ENCODE assay signal across 33 cellular contexts in genomic region chr19:5820785-5821184, GRCh38. TPM values are rescaled to one million over a fixed set of nuclear protein-coding genes. Genes with fewer than 3 reads are reported as not detected.
"Had no signal": no experiment of that assay in that cellular context is flagged by ENCODE, and none has a peak within 500 bp of the region (broad histone marks: within the 10 kb centered on the region; RNA-seq: fewer than 3 reads in every experiment).

No MANE protein-coding gene starts in this region.

- H3K9me3 Mint-ChIP-seq: activated CD4-positive, alpha-beta memory T cell treated with anti-CD3 and anti-CD28 coated beads, Interleukin-2, amount 10 ng/mL, durations not matched to agents 7 days and 5 days; activated T-cell treated with anti-CD3 and anti-CD28 coated beads, Interleukin-2, amount 50 U/mL, for 24 hours; mesothelial cell of epicardium; nephron progenitor cell; T-helper 2 cell treated with Interferon-gamma antibody and Interleukin-4, amounts not matched to agents 5 μg/mL and 100 μg/mL, for 36 hours had no signal

- H3K36me3 ChIP-seq: brain microvascular endothelial cell, neutrophil, spleen, suprapubic skin, tibial nerve had no signal

- H3K4me1 Mint-ChIP-seq: activated CD4-positive, alpha-beta memory T cell treated with anti-CD3 and anti-CD28 coated beads, Interleukin-2, amount 10 ng/mL, durations not matched to agents 7 days and 5 days; mesothelial cell of epicardium; nephron progenitor cell had no signal

- H3K27ac Mint-ChIP-seq: activated CD4-positive, alpha-beta memory T cell treated with anti-CD3 and anti-CD28 coated beads, Interleukin-2, amount 10 ng/mL, durations not matched to agents 7 days and 5 days; activated T-cell treated with anti-CD3 and anti-CD28 coated beads, Interleukin-2, amount 50 U/mL, for 24 hours; effector memory CD8-positive, alpha-beta T cell; mesothelial cell of epicardium; nephron progenitor cell; T-helper 2 cell treated with Interferon-gamma antibody and Interleukin-4, amounts not matched to agents 5 μg/mL and 100 μg/mL, for 36 hours had no signal

- H3K9ac ChIP-seq: parathyroid adenoma had no signal

- H3K27me3 ChIP-seq: brain microvascular endothelial cell had no signal

- FAIRE-seq: astrocyte, keratinocyte had no signal

- H3K27ac ChIP-seq: brain microvascular endothelial cell, neutrophil, parathyroid adenoma, spleen, suprapubic skin, tibial nerve had no signal

- H3K36me3 Mint-ChIP-seq: mesothelial cell of epicardium, naive B cell had no signal

- H3K9me3 ChIP-seq: neutrophil, suprapubic skin, tibial nerve had no signal

- H3K4me1 ChIP-seq: parathyroid adenoma, spleen, tibial nerve had no signal

- H3K4me3 ChIP-seq: spleen, suprapubic skin, tibial nerve had no signal

- H2AFZ ChIP-seq: parathyroid adenoma had no signal

- H3K79me2 ChIP-seq: parathyroid adenoma had no signal

- DNase-seq: activated CD4-positive, alpha-beta memory T cell treated with anti-CD3 and anti-CD28 coated beads, Interleukin-2, amount 10 ng/mL, durations not matched to agents 7 days and 5 days; activated CD4-positive, alpha-beta T cell treated with anti-CD3 and anti-CD28 coated beads for 4 hours; activated CD4-positive, CD25-positive, alpha-beta regulatory T cell; activated CD8-positive, alpha-beta memory T cell treated with anti-CD3 and anti-CD28 coated beads, Interleukin-2, amount 50 U/mL, for 48 hours; activated gamma-delta T cell treated with Interleukin-2 at 50 U/mL for 16 hours; activated T-cell treated with anti-CD3 and anti-CD28 coated beads, Interleukin-2, amount 50 U/mL, for 24 hours; amniotic stem cell; brain microvascular endothelial cell; cortex of kidney; effector memory CD8-positive, alpha-beta T cell; erythroblast; foreskin fibroblast; head of caudate nucleus; hippocampal formation; left cardiac atrium; mammary epithelial cell; naive B cell; nephron progenitor cell; right cardiac atrium; spleen; stimulated activated naive CD4-positive, alpha-beta T cell; T-helper 1 cell had no signal

- H3K4me3 Mint-ChIP-seq: activated CD4-positive, alpha-beta memory T cell treated with anti-CD3 and anti-CD28 coated beads, Interleukin-2, amount 10 ng/mL, durations not matched to agents 7 days and 5 days; activated T-cell treated with anti-CD3 and anti-CD28 coated beads, Interleukin-2, amount 50 U/mL, for 24 hours; effector memory CD8-positive, alpha-beta T cell; mesothelial cell of epicardium; naive B cell; nephron progenitor cell; T-helper 2 cell treated with Interferon-gamma antibody and Interleukin-4, amounts not matched to agents 5 μg/mL and 100 μg/mL, for 36 hours had no signal

RNA-seq across cellular contexts. Expression of gene NRTN, which starts 15.9 kb away (rescaled TPM):
- total RNA-seq: tibial nerve had no signal
- polyA plus RNA-seq: keratinocyte, mammary epithelial cell had no signal

RNA-seq across cellular contexts. Expression of gene FUT6, which starts 18.7 kb away (rescaled TPM):
- total RNA-seq: activated CD4-positive, alpha-beta memory T cell treated with anti-CD3 and anti-CD28 coated beads, Interleukin-2, amount 10 ng/mL, durations not matched to agents 7 days and 5 days; cardiac septum; chondrocyte; left cardiac atrium; mesothelial cell of epicardium; right cardiac atrium; tibial nerve; urinary bladder had no signal
- polyA plus RNA-seq: keratinocyte, mammary epithelial cell, right cardiac atrium had no signal

RNA-seq across cellular contexts. Expression of gene FUT3, which starts 30.5 kb away (rescaled TPM):
- total RNA-seq: activated CD4-positive, alpha-beta memory T cell treated with anti-CD3 and anti-CD28 coated beads, Interleukin-2, amount 10 ng/mL, durations not matched to agents 7 days and 5 days; cardiac septum; chondrocyte; left cardiac atrium; right cardiac atrium; spleen had no signal
- polyA plus RNA-seq: right cardiac atrium had no signal
